ENCODE assay signal across 1 cellular context in the genomic region with DNA sequence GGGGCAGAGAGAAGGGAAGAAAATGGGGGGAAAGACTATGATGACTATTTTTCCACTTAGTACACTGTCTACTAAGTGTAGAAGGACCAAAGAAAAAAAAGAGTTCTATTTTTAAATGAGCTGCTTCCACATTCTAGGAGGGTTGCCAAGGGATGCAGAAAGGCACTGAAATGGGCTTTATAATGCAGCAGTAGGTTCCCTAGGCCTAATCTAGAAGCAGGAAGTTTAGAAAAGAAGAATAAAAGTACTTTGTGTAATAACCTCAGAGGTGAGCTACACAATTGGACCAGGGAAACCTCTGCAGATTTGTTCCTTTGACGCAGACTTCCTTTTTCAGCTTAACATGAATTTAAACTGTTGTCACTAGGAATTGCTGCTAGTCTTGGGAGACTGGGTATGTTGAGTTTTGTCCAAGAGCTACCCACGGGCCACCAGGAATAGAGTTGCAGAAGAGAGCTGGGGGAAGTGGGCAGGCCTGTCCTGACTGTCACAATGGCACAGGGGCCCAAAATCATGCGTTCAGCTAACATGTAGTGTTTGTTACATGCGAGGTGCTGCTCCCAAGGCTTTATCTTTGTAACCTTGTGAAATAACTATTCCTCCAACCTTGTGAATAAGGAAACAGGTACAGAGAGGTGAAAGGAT.
TF ChIP-seq lines count a peak whose summit lies in the region.

No MANE protein-coding gene starts in this region.

TF ChIP-seq in IMR-90, 13 proteins besides CTCF, POLR2A, EP300 and RAD21:
- TF ChIP-seq, protein P1, sequence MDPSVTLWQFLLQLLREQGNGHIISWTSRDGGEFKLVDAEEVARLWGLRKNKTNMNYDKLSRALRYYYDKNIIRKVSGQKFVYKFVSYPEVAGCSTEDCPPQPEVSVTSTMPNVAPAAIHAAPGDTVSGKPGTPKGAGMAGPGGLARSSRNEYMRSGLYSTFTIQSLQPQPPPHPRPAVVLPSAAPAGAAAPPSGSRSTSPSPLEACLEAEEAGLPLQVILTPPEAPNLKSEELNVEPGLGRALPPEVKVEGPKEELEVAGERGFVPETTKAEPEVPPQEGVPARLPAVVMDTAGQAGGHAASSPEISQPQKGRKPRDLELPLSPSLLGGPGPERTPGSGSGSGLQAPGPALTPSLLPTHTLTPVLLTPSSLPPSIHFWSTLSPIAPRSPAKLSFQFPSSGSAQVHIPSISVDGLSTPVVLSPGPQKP (IDR thresholded peaks at IDR 0.05; ENCODE audit: borderline replicate concordance, low read depth, low read length), result no peak
- TF ChIP-seq RCOR1 (IDR thresholded peaks at IDR 0.05; ENCODE audit: insufficient replicate concordance, low read length) (no peak), RFX5 (IDR thresholded peaks at IDR 0.05; ENCODE audit: low read depth, low read length) (no peak), NFE2L2 (IDR thresholded peaks at IDR 0.05; ENCODE audit: low read depth, low read length) (no peak), CEBPB (IDR thresholded peaks at IDR 0.05; ENCODE audit: low read depth, low read length) (no peak), SMC3 (IDR thresholded peaks at IDR 0.05; ENCODE audit: low read depth, low read length) (no peak), BHLHE40 (IDR thresholded peaks at IDR 0.05; ENCODE audit: low read depth, low read length) (no peak), MAFK (IDR thresholded peaks at IDR 0.05; ENCODE audit: low read depth, low read length) (no peak), FOS (IDR thresholded peaks at IDR 0.05; ENCODE audit: low read depth, low read length) (no peak), CHD1 (IDR thresholded peaks at IDR 0.05; ENCODE audit: low read depth, low read length) (no peak), MXI1 (IDR thresholded peaks at IDR 0.05; ENCODE audit: borderline replicate concordance, low read depth, low read length) (no peak), MAZ (IDR thresholded peaks at IDR 0.05; ENCODE audit: borderline replicate concordance, low read depth, low read length) (no peak)
- TF ChIP-seq, protein P2, sequence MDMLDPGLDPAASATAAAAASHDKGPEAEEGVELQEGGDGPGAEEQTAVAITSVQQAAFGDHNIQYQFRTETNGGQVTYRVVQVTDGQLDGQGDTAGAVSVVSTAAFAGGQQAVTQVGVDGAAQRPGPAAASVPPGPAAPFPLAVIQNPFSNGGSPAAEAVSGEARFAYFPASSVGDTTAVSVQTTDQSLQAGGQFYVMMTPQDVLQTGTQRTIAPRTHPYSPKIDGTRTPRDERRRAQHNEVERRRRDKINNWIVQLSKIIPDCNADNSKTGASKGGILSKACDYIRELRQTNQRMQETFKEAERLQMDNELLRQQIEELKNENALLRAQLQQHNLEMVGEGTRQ (IDR thresholded peaks at IDR 0.05; ENCODE audit: low read depth, low read length), result no peak
TF ChIP-seq in IMR-90: peak in this region for 0.
